In genomic region chr16:16025214-16025968, GRCh38 we compare ENCODE assay signal across 9 cellular contexts.
DNase-seq lines count a peak whose midpoint lies in the region; ATAC-seq and TF ChIP-seq lines count a peak whose summit lies in the region.
"Had no signal": no experiment of that assay in that cellular context is flagged by ENCODE, and none has a peak within 500 bp of the region (broad histone marks: within the 10 kb centered on the region; RNA-seq: fewer than 3 reads in every experiment).

No MANE protein-coding gene starts in this region.

- no peaks in the 10 kb centered on the region for H3K9me2 ChIP-seq in GM23248 (ENCODE audit: insufficient read depth)

- no peaks in the 10 kb centered on the region for H3K9me3 ChIP-seq in GM23248 (ENCODE audit: low read depth)

- WGBS in GM23248 (ENCODE audit: low coverage in 1 of 2, low lambda C conversion rate in 2 of 2, missing lambda C conversion rate in 2 of 2), 2 experiments, result 6 to 9% methylated on average over 11 of the region's 11 CpGs

- H3K4me3 ChIP-seq in GM23248, result peak overlapping the region; percentile 5; the same call in 1 of the 2 replicates
- H3K4me3 ChIP-seq in choroid plexus epithelial cell (ENCODE audit: low read depth, low read length), result no peak overlapping the region

- intact Hi-C loops in posterior vena cava (cut with DNase I), result loop anchor here in 1 of 2 donors (5.0 kb wide), 1 partner anchor 52 kb away; no protein-coding TSS in a partner anchor

- H3K27ac ChIP-seq in GM23248, result peak overlapping the region; percentile 97
- H3K27ac ChIP-seq: epithelial cell of prostate had no signal

- peaks cover 57% of the 10 kb centered on the region for H3F3A ChIP-seq in GM23248 (ENCODE audit: insufficient read depth)

- H3K36me3 ChIP-seq in GM23248 (ENCODE audit: low read depth), result no peaks in the 10 kb centered on the region

- H3K9ac ChIP-seq in GM23248, result peak overlapping the region; percentile 85

- H3K4me2 ChIP-seq in GM23248 (ENCODE audit: unreplicated experiment), result peak overlapping the region; percentile 53

- H4K20me1 ChIP-seq in GM23248 (ENCODE audit: insufficient read depth), result no peaks in the 10 kb centered on the region

- in situ Hi-C loops in GM23248 (cut with MboI), result no loop called here

- TF ChIP-seq CTCF in choroid plexus epithelial cell (conservative IDR thresholded peaks at IDR 0.05; ENCODE audit: low read depth, low read length), result no peak

- peak; percentile 85 for DNase-seq in AG08395 (ENCODE audit: low spot score)
- DNase-seq in GM23248, result peak; percentile 98
- DNase-seq in choroid plexus epithelial cell (ENCODE audit: low read depth), result peak; percentile 91
- DNase-seq in stimulated activated CD4-positive, alpha-beta T cell treated with anti-CD3 and anti-CD28 coated beads, Interleukin-12 subunit alpha, Interleukin-12 subunit beta, amount 100 ng/mL, for 4 hours, result peak; percentile 40
- no peak for DNase-seq in posterior vena cava (ENCODE audit: low spot score)
- no peak for DNase-seq in iPS-NIHi7 (ENCODE audit: extremely low spot score)

- H3K27me3 ChIP-seq in GM23248 (replicated peaks; ENCODE audit: insufficient read depth), result no peaks in the 10 kb centered on the region

- ATAC-seq in activated CD4-positive, CD25-positive, alpha-beta regulatory T cell treated with anti-CD3 and anti-CD28 coated beads, Interleukin-2, amount 50 U/mL, for 24 hours, result peak; percentile 82 to 84
- no peak for ATAC-seq in HG02588 (IDR thresholded peaks at IDR 0.05; ENCODE audit: unreplicated experiment)

- H3K79me2 ChIP-seq in GM23248 (ENCODE audit: insufficient read depth), result peaks cover 61% of the 10 kb centered on the region

- H2AFZ ChIP-seq in GM23248, result no peak overlapping the region

- peaks cover 55% of the 10 kb centered on the region for H3K4me1 ChIP-seq in GM23248 (ENCODE audit: insufficient read depth)

Comparison
In these comparisons a context has a peak if more than half of its experiments do, and no peak if none do; other contexts are left out.
1. DNase-seq: peak in AG08395 (single experiment), GM23248 (single experiment), choroid plexus epithelial cell (single experiment) and stimulated activated CD4-positive, alpha-beta T cell treated with anti-CD3 and anti-CD28 coated beads, Interleukin-12 subunit alpha, Interleukin-12 subunit beta, amount 100 ng/mL, for 4 hours (single experiment); none in posterior vena cava (single experiment) and iPS-NIHi7 (single experiment).